1 cellular context compared by ENCODE assay signal in the genomic region with DNA sequence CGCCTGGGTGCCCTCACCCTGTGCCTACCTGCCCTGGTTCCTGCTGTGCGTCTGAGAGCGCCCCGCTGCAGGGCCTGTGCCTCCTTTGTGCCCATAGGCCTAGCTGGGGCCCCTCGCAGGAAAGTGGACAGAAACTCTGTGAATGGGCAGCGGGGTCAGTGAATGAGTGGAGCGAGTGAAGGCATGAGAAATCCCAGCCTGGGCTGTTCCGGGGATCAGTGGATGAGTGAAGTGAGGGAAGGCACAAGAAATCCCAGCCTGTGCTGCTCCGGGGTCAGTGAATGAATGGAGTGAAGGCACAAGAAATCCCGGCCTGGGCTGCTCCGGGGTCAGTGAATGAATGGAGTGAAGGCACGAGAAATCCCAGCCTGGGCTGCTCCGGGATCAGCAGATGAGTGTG.
TF ChIP-seq lines count a peak whose summit lies in the region.

No MANE protein-coding gene starts in this region.

TF ChIP-seq in K562, 482 proteins besides CTCF, POLR2A, EP300 and RAD21:
- TF ChIP-seq, protein P1, sequence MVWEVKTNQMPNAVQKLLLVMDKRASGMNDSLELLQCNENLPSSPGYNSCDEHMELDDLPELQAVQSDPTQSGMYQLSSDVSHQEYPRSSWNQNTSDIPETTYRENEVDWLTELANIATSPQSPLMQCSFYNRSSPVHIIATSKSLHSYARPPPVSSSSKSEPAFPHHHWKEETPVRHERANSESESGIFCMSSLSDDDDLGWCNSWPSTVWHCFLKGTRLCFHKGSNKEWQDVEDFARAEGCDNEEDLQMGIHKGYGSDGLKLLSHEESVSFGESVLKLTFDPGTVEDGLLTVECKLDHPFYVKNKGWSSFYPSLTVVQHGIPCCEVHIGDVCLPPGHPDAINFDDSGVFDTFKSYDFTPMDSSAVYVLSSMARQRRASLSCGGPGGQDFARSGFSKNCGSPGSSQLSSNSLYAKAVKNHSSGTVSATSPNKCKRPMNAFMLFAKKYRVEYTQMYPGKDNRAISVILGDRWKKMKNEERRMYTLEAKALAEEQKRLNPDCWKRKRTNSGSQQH (CRISPR knock-in tag; IDR thresholded peaks at IDR 0.05): no peak
- TF ChIP-seq CBX3 (IDR thresholded peaks at IDR 0.05; ENCODE audit: borderline replicate concordance in 1 of 2, low read length in 2 of 2) (no peak), ZFP30 (CRISPR knock-in tag; IDR thresholded peaks at IDR 0.05; ENCODE audit: borderline replicate concordance) (no peak), CREBBP (IDR thresholded peaks at IDR 0.05; ENCODE audit: low read depth, low read length) (no peak), POLR2G (IDR thresholded peaks at IDR 0.05; ENCODE audit: low read depth, low read length) (no peak), RBM14 (IDR thresholded peaks at IDR 0.05; ENCODE audit: borderline replicate concordance, insufficient read depth, low read depth, low read length) (no peak), CBX1 (IDR thresholded peaks at IDR 0.05; ENCODE audit: low read depth) (no peak), NRF1 (conservative IDR thresholded peaks at IDR 0.05 in 1 of 2, IDR thresholded peaks at IDR 0.05 in 1 of 2) (no peak), NFIC (IDR thresholded peaks at IDR 0.05) (no peak), CTBP1 (IDR thresholded peaks at IDR 0.05; ENCODE audit: borderline replicate concordance) (no peak), ZNF253 (CRISPR knock-in tag; conservative IDR thresholded peaks at IDR 0.05) (no peak), ZNF76 (CRISPR knock-in tag; IDR thresholded peaks at IDR 0.05; ENCODE audit: borderline replicate concordance) (no peak), POU5F1 (IDR thresholded peaks at IDR 0.05; ENCODE audit: borderline replicate concordance, low read depth, low read length, partially characterized antibody) (no peak), ZBTB49 (CRISPR knock-in tag; IDR thresholded peaks at IDR 0.05; ENCODE audit: borderline replicate concordance) (no peak), HNRNPK (IDR thresholded peaks at IDR 0.05; ENCODE audit: low read depth, low read length, poor library complexity, severe bottlenecking) (no peak), ZNF57 (CRISPR knock-in tag; IDR thresholded peaks at IDR 0.05) (no peak), MED1 (CRISPR knock-in tag; IDR thresholded peaks at IDR 0.05; ENCODE audit: borderline replicate concordance) (no peak)
- TF ChIP-seq, protein P2, sequence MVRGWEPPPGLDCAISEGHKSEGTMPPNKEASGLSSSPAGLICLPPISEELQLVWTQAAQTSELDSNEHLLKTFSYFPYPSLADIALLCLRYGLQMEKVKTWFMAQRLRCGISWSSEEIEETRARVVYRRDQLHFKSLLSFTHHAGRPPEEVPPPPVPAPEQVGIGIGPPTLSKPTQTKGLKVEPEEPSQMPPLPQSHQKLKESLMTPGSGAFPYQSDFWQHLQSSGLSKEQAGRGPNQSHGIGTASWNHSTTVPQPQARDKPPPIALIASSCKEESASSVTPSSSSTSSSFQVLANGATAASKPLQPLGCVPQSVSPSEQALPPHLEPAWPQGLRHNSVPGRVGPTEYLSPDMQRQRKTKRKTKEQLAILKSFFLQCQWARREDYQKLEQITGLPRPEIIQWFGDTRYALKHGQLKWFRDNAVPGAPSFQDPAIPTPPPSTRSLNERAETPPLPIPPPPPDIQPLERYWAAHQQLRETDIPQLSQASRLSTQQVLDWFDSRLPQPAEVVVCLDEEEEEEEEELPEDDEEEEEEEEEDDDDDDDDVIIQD (CRISPR knock-in tag; IDR thresholded peaks at IDR 0.05): no peak
- TF ChIP-seq, protein P3, sequence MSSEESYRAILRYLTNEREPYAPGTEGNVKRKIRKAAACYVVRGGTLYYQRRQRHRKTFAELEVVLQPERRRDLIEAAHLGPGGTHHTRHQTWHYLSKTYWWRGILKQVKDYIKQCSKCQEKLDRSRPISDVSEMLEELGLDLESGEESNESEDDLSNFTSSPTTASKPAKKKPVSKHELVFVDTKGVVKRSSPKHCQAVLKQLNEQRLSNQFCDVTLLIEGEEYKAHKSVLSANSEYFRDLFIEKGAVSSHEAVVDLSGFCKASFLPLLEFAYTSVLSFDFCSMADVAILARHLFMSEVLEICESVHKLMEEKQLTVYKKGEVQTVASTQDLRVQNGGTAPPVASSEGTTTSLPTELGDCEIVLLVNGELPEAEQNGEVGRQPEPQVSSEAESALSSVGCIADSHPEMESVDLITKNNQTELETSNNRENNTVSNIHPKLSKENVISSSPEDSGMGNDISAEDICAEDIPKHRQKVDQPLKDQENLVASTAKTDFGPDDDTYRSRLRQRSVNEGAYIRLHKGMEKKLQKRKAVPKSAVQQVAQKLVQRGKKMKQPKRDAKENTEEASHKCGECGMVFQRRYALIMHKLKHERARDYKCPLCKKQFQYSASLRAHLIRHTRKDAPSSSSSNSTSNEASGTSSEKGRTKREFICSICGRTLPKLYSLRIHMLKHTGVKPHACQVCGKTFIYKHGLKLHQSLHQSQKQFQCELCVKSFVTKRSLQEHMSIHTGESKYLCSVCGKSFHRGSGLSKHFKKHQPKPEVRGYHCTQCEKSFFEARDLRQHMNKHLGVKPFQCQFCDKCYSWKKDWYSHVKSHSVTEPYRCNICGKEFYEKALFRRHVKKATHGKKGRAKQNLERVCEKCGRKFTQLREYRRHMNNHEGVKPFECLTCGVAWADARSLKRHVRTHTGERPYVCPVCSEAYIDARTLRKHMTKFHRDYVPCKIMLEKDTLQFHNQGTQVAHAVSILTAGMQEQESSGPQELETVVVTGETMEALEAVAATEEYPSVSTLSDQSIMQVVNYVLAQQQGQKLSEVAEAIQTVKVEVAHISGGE (CRISPR knock-in tag; IDR thresholded peaks at IDR 0.05): no peak
- TF ChIP-seq, protein P4, sequence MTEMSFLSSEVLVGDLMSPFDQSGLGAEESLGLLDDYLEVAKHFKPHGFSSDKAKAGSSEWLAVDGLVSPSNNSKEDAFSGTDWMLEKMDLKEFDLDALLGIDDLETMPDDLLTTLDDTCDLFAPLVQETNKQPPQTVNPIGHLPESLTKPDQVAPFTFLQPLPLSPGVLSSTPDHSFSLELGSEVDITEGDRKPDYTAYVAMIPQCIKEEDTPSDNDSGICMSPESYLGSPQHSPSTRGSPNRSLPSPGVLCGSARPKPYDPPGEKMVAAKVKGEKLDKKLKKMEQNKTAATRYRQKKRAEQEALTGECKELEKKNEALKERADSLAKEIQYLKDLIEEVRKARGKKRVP (CRISPR knock-in tag; IDR thresholded peaks at IDR 0.05): no peak
